19 cellular contexts compared by ENCODE assay signal in genomic region chr2:104408266-104408665, GRCh38.
DNase-seq lines count a peak whose midpoint lies in the region; ATAC-seq and TF ChIP-seq lines count a peak whose summit lies in the region.
"Had no signal": no experiment of that assay in that cellular context is flagged by ENCODE, and none has a peak within 500 bp of the region (broad histone marks: within the 10 kb centered on the region; RNA-seq: fewer than 3 reads in every experiment).

No MANE protein-coding gene starts in this region.

- H3K18ac ChIP-seq in trophoblast cell (ENCODE audit: low read length), result no peak overlapping the region

- intact Hi-C loops in PC-3 (cut with micrococcal nuclease), result no loop called here

- H3K9me3 ChIP-seq in OCI-LY3 (ENCODE audit: insufficient read depth, low read length) (no peaks in the 10 kb centered on the region), trophoblast cell (ENCODE audit: insufficient read depth, low read depth, low read length) (no peaks in the 10 kb centered on the region), PC-3 (ENCODE audit: low read length) (no peaks in the 10 kb centered on the region)
- H3K9me3 ChIP-seq: BLaER1, HAP-1, thoracic aorta had no signal

- no peak overlapping the region for H2BK120ac ChIP-seq in trophoblast cell (ENCODE audit: insufficient read depth, low read length, poor library complexity)

- no TSS peak for BruUV-seq in PC-3 (replicated peaks; lab: Mats Ljungman, UMichigan)

- H3K9ac ChIP-seq in OCI-LY3 (ENCODE audit: low read length) (no peak overlapping the region), trophoblast cell (ENCODE audit: low read length) (no peak overlapping the region), PC-3 (ENCODE audit: low read length) (no peak overlapping the region)
- H3K9ac ChIP-seq: BLaER1, parathyroid adenoma had no signal

- ATAC-seq in PC-3 (no peak), HG03565 (IDR thresholded peaks at IDR 0.05; ENCODE audit: unreplicated experiment) (no peak)
- ATAC-seq: activated naive CD8-positive, alpha-beta T cell treated with anti-CD3 and anti-CD28 coated beads, Interleukin-2, amount 50 U/mL, for 24 hours; left ventricle myocardium superior had no signal

- H3F3A ChIP-seq in PC-3 (ENCODE audit: low read length, unreplicated experiment), result no peaks in the 10 kb centered on the region

- H3K27me3 ChIP-seq in OCI-LY3 (ENCODE audit: low read depth, low read length) (no peaks in the 10 kb centered on the region), trophoblast cell (ENCODE audit: insufficient read depth, low read length) (no peaks in the 10 kb centered on the region), PC-3 (ENCODE audit: low read length) (no peaks in the 10 kb centered on the region)
- H3K27me3 ChIP-seq: BLaER1 had no signal

- H3K4ac ChIP-seq in trophoblast cell (ENCODE audit: low read depth, low read length), result no peak overlapping the region

- no peak overlapping the region for H3K27ac ChIP-seq in OCI-LY3 (ENCODE audit: low read length)
- H3K27ac ChIP-seq in trophoblast cell (ENCODE audit: low read depth, low read length), result no peak overlapping the region
- H3K27ac ChIP-seq in PC-3 (ENCODE audit: low read length), result no peak overlapping the region
- H3K27ac ChIP-seq: BLaER1, parathyroid adenoma, thoracic aorta had no signal

- CTCF ChIA-PET in PC-3 (lab: Charles Lee), result no interaction called here

- no peak overlapping the region for H2BK12ac ChIP-seq in trophoblast cell (ENCODE audit: low read length)

- WGBS in trophoblast cell (ENCODE audit: extremely low coverage, insufficient coverage, insufficient read length), result no CpG with 5 or more reads among the region's 5 CpGs

- no peak for TF ChIP-seq CTCF in OCI-LY3 (IDR thresholded peaks at IDR 0.05; ENCODE audit: low read depth, low read length)
- no peak for TF ChIP-seq CTCF in PC-3 (conservative IDR thresholded peaks at IDR 0.05; ENCODE audit: low read depth, low read length)

- H3K79me1 ChIP-seq in trophoblast cell (ENCODE audit: low read length), result no peaks in the 10 kb centered on the region

- no peak overlapping the region for H2AK5ac ChIP-seq in trophoblast cell (ENCODE audit: low read length)

- H3K4me3 ChIP-seq in OCI-LY3 (ENCODE audit: low read length) (no peak overlapping the region), trophoblast cell (ENCODE audit: low read depth, low read length) (no peak overlapping the region), PC-3 (ENCODE audit: low read length) (no peak overlapping the region)
- H3K4me3 ChIP-seq: BLaER1, HAP-1, thoracic aorta had no signal

- H3K79me2 ChIP-seq in OCI-LY3 (ENCODE audit: low read length) (no peaks in the 10 kb centered on the region), trophoblast cell (ENCODE audit: control insufficient read depth, insufficient read depth, low read length, poor library complexity) (no peaks in the 10 kb centered on the region), PC-3 (ENCODE audit: low read length) (no peaks in the 10 kb centered on the region)
- H3K79me2 ChIP-seq: parathyroid adenoma had no signal

- H2AFZ ChIP-seq in OCI-LY3 (ENCODE audit: low read depth, low read length) (peak overlapping the region; percentile 54; the same call in 1 of the 2 replicates), trophoblast cell (ENCODE audit: insufficient read depth, low read length, poor library complexity) (peak overlapping the region; percentile 41), PC-3 (ENCODE audit: low read length) (no peak overlapping the region)
- H2AFZ ChIP-seq: parathyroid adenoma had no signal

- no peak overlapping the region for H4K91ac ChIP-seq in trophoblast cell (ENCODE audit: low read depth, low read length)

- no peak overlapping the region for H3K23ac ChIP-seq in trophoblast cell (ENCODE audit: low read length)

- H3K4me1 ChIP-seq in OCI-LY3 (ENCODE audit: low read length), result peaks cover 6% of the 10 kb centered on the region; the same call in 1 of the 2 replicates
- H3K4me1 ChIP-seq in trophoblast cell (ENCODE audit: control insufficient read depth in 1 of 2, insufficient read depth in 2 of 2, low read length in 2 of 2), result no peaks in the 10 kb centered on the region
- H3K4me1 ChIP-seq in PC-3 (ENCODE audit: insufficient read depth, low read length), result no peaks in the 10 kb centered on the region
- H3K4me1 ChIP-seq: BLaER1, HAP-1, parathyroid adenoma had no signal

- H2BK5ac ChIP-seq in trophoblast cell (ENCODE audit: low read depth, low read length, poor library complexity), result no peak overlapping the region

- POLR2A ChIA-PET in PC-3 (lab: Charles Lee; ENCODE audit: unreplicated experiment), result no interaction called here

- H4K12ac ChIP-seq in trophoblast cell (ENCODE audit: low read depth, low read length), result no peak overlapping the region

- no peak overlapping the region for H4K8ac ChIP-seq in trophoblast cell (ENCODE audit: low read depth, low read length)

- H3K4me2 ChIP-seq in OCI-LY3 (ENCODE audit: low read length) (peak overlapping the region; percentile 12; the same call in 1 of the 2 replicates), trophoblast cell (ENCODE audit: low read length) (no peak overlapping the region), PC-3 (ENCODE audit: low read length) (no peak overlapping the region)
- H3K4me2 ChIP-seq: BLaER1 had no signal

- H3K9me2 ChIP-seq in PC-3 (replicated peaks; ENCODE audit: low read length), result no peaks in the 10 kb centered on the region

- DNase-seq in ELF-1 (ENCODE audit: low read depth, low spot score), result peak; percentile 30
- DNase-seq in globus pallidus (ENCODE audit: low spot score), result peak; percentile 51
- DNase-seq in trophoblast cell, result no peak
- DNase-seq in PC-3, result no peak
- DNase-seq in stimulated activated naive CD4-positive, alpha-beta T cell treated with Interleukin-2 at 50 U/mL for 16 hours (lab: John Stamatoyannopoulos, UW), result no peak
- DNase-seq: activated CD4-positive, CD25-positive, alpha-beta regulatory T cell; activated naive CD8-positive, alpha-beta T cell treated with anti-CD3 and anti-CD28 coated beads, Interleukin-2, amount 50 U/mL, for 24 hours; DMS53; left ventricle myocardium superior; NCI-H1417 treated with DMSO at 0.1 percent for 48 hours; SHP77; stimulated activated CD4-positive, alpha-beta T cell treated with anti-CD3 and anti-CD28 coated beads, Interleukin-4, amount 100 ng/mL, for 4 hours; stimulated activated CD8-positive, alpha-beta memory T cell treated with anti-CD3 and anti-CD28 coated beads, Interleukin-4, amount 100 ng/mL, for 48 hours had no signal

- H3K36me3 ChIP-seq in OCI-LY3 (replicated peaks; ENCODE audit: low read depth, low read length) (no peaks in the 10 kb centered on the region), trophoblast cell (ENCODE audit: control insufficient read depth in 1 of 2, insufficient read depth in 2 of 2, low read length in 2 of 2) (no peaks in the 10 kb centered on the region), PC-3 (ENCODE audit: low read depth, low read length) (no peaks in the 10 kb centered on the region)
- H3K36me3 ChIP-seq: BLaER1, HAP-1, thoracic aorta had no signal

- H3K14ac ChIP-seq in trophoblast cell (ENCODE audit: low read length), result no peak overlapping the region

- no peaks in the 10 kb centered on the region for H4K20me1 ChIP-seq in OCI-LY3 (ENCODE audit: insufficient read depth, low read length)
- H4K20me1 ChIP-seq in PC-3 (ENCODE audit: low read length), result no peaks in the 10 kb centered on the region
- H4K20me1 ChIP-seq: BLaER1 had no signal

Comparison
In these comparisons a context has a peak if more than half of its experiments do, and no peak if none do; other contexts are left out.
1. DNase-seq: peak in ELF-1 (single experiment) and globus pallidus (single experiment); none in trophoblast cell (0 of 2), PC-3 (single experiment) and stimulated activated naive CD4-positive, alpha-beta T cell treated with Interleukin-2 at 50 U/mL for 16 hours (single experiment).